ENCODE assay signal across 8 cellular contexts in genomic region chr3:170690133-170690981, GRCh38.
A peak's percentile ranks its signal among the peaks of the same experiment; 100 is the strongest.
DNase-seq lines count a peak whose midpoint lies in the region; ATAC-seq and TF ChIP-seq lines count a peak whose summit lies in the region.

No MANE protein-coding gene starts in this region.

- peak; percentile 63 for DNase-seq in AG20443 (ENCODE audit: low spot score)
- DNase-seq in M059J (ENCODE audit: low read depth) = peak; percentile 61
- peak in 3 of 5 experiments; percentile 2 to 14 (median 4) for DNase-seq in T-helper 2 cell
- DNase-seq in T47D (ENCODE audit: low read depth in 1 of 2, low spot score in 1 of 2) = peak; percentile 40 to 81
- peak; percentile 73 to 77 (median 74) for DNase-seq in right lobe of liver
- DNase-seq in stimulated activated CD8-positive, alpha-beta memory T cell treated with anti-CD3 and anti-CD28 coated beads, Interleukin-15, amount 100 ng/mL, for 24 hours (ENCODE audit: low read depth) = peak; percentile 13
- DNase-seq in cerebellar nuclear complex (lab: John Stamatoyannopoulos, UW) = no peak

- no peaks in the 10 kb centered on the region for H3K4me1 ChIP-seq in right lobe of liver

- TF ChIP-seq CTCF in right lobe of liver (IDR thresholded peaks at IDR 0.05) = peak; percentile 70 to 92 (median 82)

- intact Hi-C loops in right lobe of liver (cut with DNase I) = loop anchor here in 1 of 2 donors (5.0 kb wide), 1 partner anchor 273 kb away; the partner anchor contains the start of gene CLDN11

- peak; percentile 70 for ATAC-seq in GM18861 (IDR thresholded peaks at IDR 0.05; ENCODE audit: unreplicated experiment)
- ATAC-seq in right lobe of liver = peak; percentile 92 to 97 (median 96)

- no peaks in the 10 kb centered on the region for H3K9me3 ChIP-seq in right lobe of liver

- no peak overlapping the region for H3K4me3 ChIP-seq in right lobe of liver

- no peaks in the 10 kb centered on the region for H3K27me3 ChIP-seq in right lobe of liver

- H3K27ac ChIP-seq in right lobe of liver = no peak overlapping the region

- H3K36me3 ChIP-seq in right lobe of liver = no peaks in the 10 kb centered on the region

- in situ Hi-C loops in T47D (cut with HindIII; ENCODE audit: low pct_unique_long_range_greater_than_20kb, low sequenced_read_pairs) = no loop called here

- 38% methylated on average over 14 of the region's 14 CpGs for WGBS in right lobe of liver (ENCODE audit: insufficient coverage, low coverage, low lambda C conversion rate, missing lambda C conversion rate)

- TF ChIP-seq POLR2A in right lobe of liver (IDR thresholded peaks at IDR 0.05) = no peak

Comparison
In these comparisons a context has a peak if more than half of its experiments do, and no peak if none do; other contexts are left out.
1. DNase-seq: peak in AG20443 (single experiment), M059J (single experiment), T-helper 2 cell (3 of 5), T47D (2 of 2), right lobe of liver (3 of 3) and stimulated activated CD8-positive, alpha-beta memory T cell treated with anti-CD3 and anti-CD28 coated beads, Interleukin-15, amount 100 ng/mL, for 24 hours (single experiment); none in cerebellar nuclear complex (0 of 2).